8 cellular contexts compared by ENCODE assay signal in the genomic region with DNA sequence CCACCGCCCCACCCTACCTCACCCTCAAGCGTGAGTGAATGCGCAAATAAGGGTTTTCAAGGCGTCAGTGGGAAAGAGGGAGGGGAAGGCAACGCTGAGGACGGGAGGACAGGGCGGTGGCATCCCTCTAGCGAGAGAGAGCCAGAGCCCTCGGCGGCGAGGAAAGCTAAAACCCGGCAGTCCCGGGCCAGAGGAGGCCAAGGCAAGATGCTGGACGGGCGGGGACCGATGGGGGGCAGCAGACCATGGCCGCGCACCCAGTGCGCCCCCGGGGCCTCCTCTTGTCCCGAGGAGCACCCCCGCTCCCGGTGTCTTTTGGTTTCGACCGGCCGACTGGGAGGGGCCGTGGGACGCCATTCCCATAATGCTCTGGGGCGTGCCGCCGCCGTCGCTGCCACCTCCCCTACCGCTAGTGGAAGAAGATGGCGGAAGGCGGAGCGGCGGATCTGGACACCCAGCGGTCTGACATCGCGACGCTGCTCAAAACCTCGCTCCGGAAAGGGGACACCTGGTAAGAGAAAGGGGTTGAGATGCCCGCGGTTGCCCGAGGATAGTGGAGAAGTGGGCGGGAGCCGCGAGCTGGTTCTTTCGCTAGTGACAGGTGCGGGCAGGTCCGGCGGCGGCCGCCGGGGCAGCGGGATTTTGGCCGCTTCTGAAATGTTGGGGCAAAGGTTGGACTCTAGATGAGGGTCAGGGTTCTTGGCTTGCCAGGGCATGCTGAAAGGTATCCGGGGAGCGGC. TPM values are rescaled to one million over a fixed set of nuclear protein-coding genes. Genes with fewer than 3 reads are reported as not detected.
DNase-seq lines count a peak whose midpoint lies in the region; ATAC-seq and TF ChIP-seq lines count a peak whose summit lies in the region.

A gene (plus strand): TSS at position 412 of the 740 bp plus-strand sequence. CDS start 11 bp downstream, at position 423.

- H3K4me3 Mint-ChIP-seq in HFFc6 = peak within 1 kb of the TSS; percentile 99
- peak within 1 kb of the TSS; percentile 96 for H3K4me3 Mint-ChIP-seq in activated naive CD8-positive, alpha-beta T cell

- 1% methylated on average over 14 of the region's 61 CpGs for WGBS in SK-N-SH (ENCODE audit: low lambda C conversion rate)

- DNase-seq in HFFc6 (peak; percentile 97), NB4 (ENCODE audit: low read depth) (peak; percentile 99), SK-N-SH (peak; percentile 95), glomerular visceral epithelial cell (ENCODE audit: extremely low spot score) (peak; percentile 96), osteoblast (ENCODE audit: insufficient read length, low spot score, missing footprints) (peak; percentile 96), thoracic aorta (ENCODE audit: low spot score) (peak; percentile 75)

- H3K4me2 ChIP-seq in SK-N-SH = peak within 1 kb of the TSS; percentile 83
- peak within 1 kb of the TSS; percentile 87 for H3K4me2 ChIP-seq in osteoblast (ENCODE audit: insufficient read depth, low read length)

- peak within 1 kb of the TSS; percentile 74 to 96 for H3K27ac ChIP-seq in SK-N-SH (ENCODE audit: low read depth in 2 of 2, low read length in 1 of 2)
- H3K27ac ChIP-seq in osteoblast (ENCODE audit: low read depth, low read length) = peak within 1 kb of the TSS; percentile 85
- H3K27ac ChIP-seq in thoracic aorta = peak within 1 kb of the TSS; percentile 90 to 95

- TF ChIP-seq CTCF in HFFc6 (IDR thresholded peaks at IDR 0.05) = peak; percentile 83
- peak; percentile 66 for TF ChIP-seq CTCF in NB4 (IDR thresholded peaks at IDR 0.05; ENCODE audit: low read depth, low read length)
- peak; percentile 74 for TF ChIP-seq CTCF in SK-N-SH (IDR thresholded peaks at IDR 0.05)
- TF ChIP-seq CTCF in osteoblast (IDR thresholded peaks at IDR 0.05; ENCODE audit: extremely low read depth, low read depth, low read length) = peak; percentile 69
- peak; percentile 74 for TF ChIP-seq CTCF in thoracic aorta (IDR thresholded peaks at IDR 0.05)

- H4K20me1 ChIP-seq in SK-N-SH (ENCODE audit: insufficient read depth) = peaks cover 6% of the 10 kb centered on the region; the same call in 1 of the 2 replicates
- peaks cover 22% of the 10 kb centered on the region for H4K20me1 ChIP-seq in osteoblast (ENCODE audit: insufficient read depth, low read length)

- peaks cover 2 to 3% of the 10 kb centered on the region in 2 experiments for H3K36me3 ChIP-seq in SK-N-SH (replicated peaks in 1 of 2; ENCODE audit: control insufficient read depth in 1 of 2, insufficient read depth in 2 of 2, low read length in 1 of 2)
- H3K36me3 ChIP-seq in osteoblast (ENCODE audit: insufficient read depth, low read length) = no peaks in the 10 kb centered on the region
- no peaks in the 10 kb centered on the region for H3K36me3 ChIP-seq in thoracic aorta

- peaks cover 49% of the 10 kb centered on the region for H3K4me1 Mint-ChIP-seq in HFFc6 (ENCODE audit: low read depth)
- H3K4me1 Mint-ChIP-seq in activated naive CD8-positive, alpha-beta T cell (ENCODE audit: low read depth) = peaks cover 72% of the 10 kb centered on the region

- peak within 1 kb of the TSS; percentile 98 for H2AFZ ChIP-seq in SK-N-SH (ENCODE audit: low read depth)
- peak within 1 kb of the TSS; percentile 88 for H2AFZ ChIP-seq in osteoblast (ENCODE audit: low read length)

- H3K27me3 ChIP-seq in SK-N-SH (ENCODE audit: insufficient read depth) (no peaks in the 10 kb centered on the region), osteoblast (ENCODE audit: insufficient read depth, low read length) (no peaks in the 10 kb centered on the region), thoracic aorta (replicated peaks; ENCODE audit: insufficient read depth) (no peaks in the 10 kb centered on the region)

- H3K27me3 Mint-ChIP-seq in HFFc6 (ENCODE audit: insufficient read depth) = no peaks in the 10 kb centered on the region
- no peaks in the 10 kb centered on the region for H3K27me3 Mint-ChIP-seq in activated naive CD8-positive, alpha-beta T cell

- peak in 1 of 2 experiments; percentile 70; a peak in 1 of 4 replicates for TF ChIP-seq EP300 in SK-N-SH (IDR thresholded peaks at IDR 0.05; ENCODE audit: borderline replicate concordance in 1 of 2, low read depth in 1 of 2, low read length in 1 of 2)

- H3K9me3 ChIP-seq in SK-N-SH (no peaks in the 10 kb centered on the region), osteoblast (ENCODE audit: low read depth, low read length) (no peaks in the 10 kb centered on the region), thoracic aorta (no peaks in the 10 kb centered on the region)

- peaks cover 10% of the 10 kb centered on the region for H3K36me3 Mint-ChIP-seq in HFFc6 (ENCODE audit: low read depth)
- peaks cover 9% of the 10 kb centered on the region for H3K36me3 Mint-ChIP-seq in activated naive CD8-positive, alpha-beta T cell

- POLR2A ChIA-PET in SK-N-SH (lab: Yijun Ruan, JAX) = interaction anchor here (0.8 to 1.4 kb wide), 4 partner anchors 12 to 17 kb away, joined by 3 read pairs; no protein-coding TSS in a partner anchor

- TF ChIP-seq RAD21 in SK-N-SH (IDR thresholded peaks at IDR 0.05; ENCODE audit: low read length) = no peak

- peak; percentile 86 for TF ChIP-seq POLR2A in NB4 (IDR thresholded peaks at IDR 0.05; ENCODE audit: extremely low read depth, insufficient read length)

- H3K79me2 ChIP-seq in SK-N-SH (ENCODE audit: insufficient read depth) = peaks cover 49% of the 10 kb centered on the region
- H3K79me2 ChIP-seq in osteoblast (ENCODE audit: insufficient read depth, low read length) = peaks cover 50% of the 10 kb centered on the region

- H3K9ac ChIP-seq in SK-N-SH = peak within 1 kb of the TSS; percentile 78

- ATAC-seq in thoracic aorta (ENCODE audit: insufficient number of reproducible peaks, low FRiP score, low read depth) = peak; percentile 88

- peaks cover 6% of the 10 kb centered on the region in 2 experiments; a peak in 3 of 4 replicates for H3K4me1 ChIP-seq in SK-N-SH (ENCODE audit: control insufficient read depth in 1 of 2, insufficient read depth in 2 of 2, low read depth in 1 of 2, low read length in 1 of 2)
- peaks cover 10% of the 10 kb centered on the region for H3K4me1 ChIP-seq in osteoblast (ENCODE audit: insufficient read depth, low read length)
- peaks cover 33 to 45% of the 10 kb centered on the region in 2 donors for H3K4me1 ChIP-seq in thoracic aorta (ENCODE audit: control insufficient read depth in 1 of 2, low read depth in 2 of 2)

- peak within 1 kb of the TSS; percentile 95 for H3K27ac Mint-ChIP-seq in HFFc6
- H3K27ac Mint-ChIP-seq in activated naive CD8-positive, alpha-beta T cell = peak within 1 kb of the TSS; percentile 100

- H3K4me3 ChIP-seq in GM08714 (ENCODE audit: low read length) (peak within 1 kb of the TSS; percentile 83), NB4 (ENCODE audit: low read depth, low read length) (peak within 1 kb of the TSS; percentile 95), SK-N-SH (ENCODE audit: low read depth in 2 of 2, low read length in 1 of 2) (peak within 1 kb of the TSS; percentile 96 to 98), osteoblast (ENCODE audit: insufficient read depth, low read length) (peak within 1 kb of the TSS; percentile 97), thoracic aorta (peak within 1 kb of the TSS; percentile 76)

- H3F3A ChIP-seq in SK-N-SH (replicated peaks; ENCODE audit: insufficient read depth) = peaks cover 4% of the 10 kb centered on the region

- CTCF ChIA-PET in SK-N-SH (lab: Yijun Ruan, JAX) = interaction anchor here (0.6 to 2.4 kb wide), 14 partner anchors 13 to 588 kb away, joined by 3 to 6 read pairs (median 3); a partner anchor contains a TSS

- no peaks in the 10 kb centered on the region for H3K9me2 ChIP-seq in SK-N-SH

- no peaks in the 10 kb centered on the region for H3K9me3 Mint-ChIP-seq in HFFc6
- no peaks in the 10 kb centered on the region for H3K9me3 Mint-ChIP-seq in activated naive CD8-positive, alpha-beta T cell (ENCODE audit: low read depth)

TF ChIP-seq in SK-N-SH, 30 proteins besides CTCF, POLR2A, EP300 and RAD21 (continues in another document):
- no peak for TF ChIP-seq GATA2 (CRISPR knock-in tag; IDR thresholded peaks at IDR 0.05)
- TF ChIP-seq MXI1 (IDR thresholded peaks at IDR 0.05; ENCODE audit: low read depth, low read length) = peak; percentile 58
- no peak for TF ChIP-seq NRF1 (IDR thresholded peaks at IDR 0.05; ENCODE audit: low read depth, low read length)
- no peak for TF ChIP-seq FOSL2 (IDR thresholded peaks at IDR 0.05; ENCODE audit: borderline replicate concordance, low read depth)
- no peak for TF ChIP-seq NFIC (IDR thresholded peaks at IDR 0.05; ENCODE audit: borderline replicate concordance)
- TF ChIP-seq ELF1 (IDR thresholded peaks at IDR 0.05) = 0 out of 2 replicates have a peak, but pooled peaks have one; percentile 42
- TF ChIP-seq, protein P1, sequence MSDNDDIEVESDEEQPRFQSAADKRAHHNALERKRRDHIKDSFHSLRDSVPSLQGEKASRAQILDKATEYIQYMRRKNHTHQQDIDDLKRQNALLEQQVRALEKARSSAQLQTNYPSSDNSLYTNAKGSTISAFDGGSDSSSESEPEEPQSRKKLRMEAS (IDR thresholded peaks at IDR 0.05; ENCODE audit: low read depth) = peak; percentile 36; the same call in 1 of the 2 replicates
- no peak for TF ChIP-seq TEAD4 (IDR thresholded peaks at IDR 0.05; ENCODE audit: borderline replicate concordance, insufficient read depth)
- TF ChIP-seq RFX5 (IDR thresholded peaks at IDR 0.05; ENCODE audit: low read length) = no peak
- no peak for TF ChIP-seq RXRA (IDR thresholded peaks at IDR 0.05; ENCODE audit: borderline replicate concordance, low read depth)
- TF ChIP-seq MEF2A (IDR thresholded peaks at IDR 0.05; ENCODE audit: borderline replicate concordance, low read depth) = no peak
- peak; percentile 23; the same call in 1 of the 2 replicates for TF ChIP-seq RCOR1 (IDR thresholded peaks at IDR 0.05; ENCODE audit: low read length)
- TF ChIP-seq TAF1 (IDR thresholded peaks at IDR 0.05; ENCODE audit: borderline replicate concordance, low read depth, low read length) = peak; percentile 84
- TF ChIP-seq GABPA (IDR thresholded peaks at IDR 0.05; ENCODE audit: low read depth) = 0 out of 2 replicates have a peak, but pooled peaks have one; percentile 33

RNA-seq across cellular contexts. Expression of the gene that starts here (rescaled TPM):
- total RNA-seq in HFFc6 (2021; fragmentation: NEBNext Ultra II Directional; extraction: Animal tissue kit (Norgen Biotek cat#: 25700)) = 10 to 100 TPM; 48.8 to 63.5 (median 54.9) TPM
- 13.2 and 19.1 TPM in 2 replicates for polyA plus RNA-seq in SK-N-SH (2012; rRNA removed)
- polyA plus RNA-seq in SK-N-SH (2012; cell fraction: cytosol; rRNA removed) = 14.2 and 16.4 TPM in 2 replicates
- 22.3 and 52.3 TPM in 2 replicates for polyA plus RNA-seq in SK-N-SH (2012; cell fraction: nucleus; rRNA removed)
- total RNA-seq in osteoblast (51.4 and 53.9 TPM in 2 replicates), thoracic aorta (100 to 1,000 TPM in 1 of 2 donors, 10 to 100 TPM in 1; 39.5 to 128 TPM)

Comparison
In these comparisons a context has a peak if more than half of its experiments do, and no peak if none do; other contexts are left out.
1. Peak in every context shown above with its lines: DNase-seq, ATAC-seq, H3K4me3 ChIP-seq and H3K27ac ChIP-seq.